In genomic region chr14:73713804-73714655, GRCh38 we compare ENCODE assay signal across 8 cellular contexts. TPM values are rescaled to one million over a fixed set of nuclear protein-coding genes. Genes with fewer than 3 reads are reported as not detected.
DNase-seq lines count a peak whose midpoint lies in the region; ATAC-seq and TF ChIP-seq lines count a peak whose summit lies in the region.

PNMA1 (minus strand) TSS chr14:73714384; CDS start chr14:73713639, 745 bp downstream.

- H4K20me1 ChIP-seq in KMS-11 (ENCODE audit: insufficient read depth) = no peaks in the 10 kb centered on the region

- peaks cover 26% of the 10 kb centered on the region for H3K4me1 Mint-ChIP-seq in activated T-cell treated with anti-CD3 and anti-CD28 coated beads, Interleukin-2, amount 50 U/mL, for 72 hours (ENCODE audit: low read depth)

- H3K27ac ChIP-seq in KMS-11 (peak within 1 kb of the TSS; percentile 76), Peyer's patch (peak within 1 kb of the TSS; percentile 78 to 88 (median 82)), esophagus muscularis mucosa (replicated peaks in 1 of 4) (peak within 1 kb of the TSS; percentile 88 to 98 (median 96))

- H3K4me2 ChIP-seq in KMS-11 = peak within 1 kb of the TSS; percentile 78

- TF ChIP-seq POLR2A in Peyer's patch (IDR thresholded peaks at IDR 0.05) (peak; percentile 28 to 65), esophagus muscularis mucosa (IDR thresholded peaks at IDR 0.05; ENCODE audit: low read depth) (peak; percentile 67)

- no peak within 1 kb of the TSS for H3K4me3 ChIP-seq in KMS-11 (IDR thresholded peaks at IDR 0.05; ENCODE audit: insufficient read depth, low read depth, low read length)
- peak within 1 kb of the TSS; percentile 73 to 86 (median 81) for H3K4me3 ChIP-seq in Peyer's patch
- peak within 1 kb of the TSS; percentile 70 to 97 (median 77) for H3K4me3 ChIP-seq in esophagus muscularis mucosa

- H3K9me3 ChIP-seq in Peyer's patch (no peaks in the 10 kb centered on the region), esophagus muscularis mucosa (no peaks in the 10 kb centered on the region)

- H3K27me3 Mint-ChIP-seq in activated T-cell treated with anti-CD3 and anti-CD28 coated beads, Interleukin-2, amount 50 U/mL, for 72 hours (ENCODE audit: low read depth) = no peaks in the 10 kb centered on the region

- H3K4me1 ChIP-seq in KMS-11 (ENCODE audit: low read depth, poor library complexity, severe bottlenecking) = peaks cover 14% of the 10 kb centered on the region
- peaks cover 3 to 12% (median 7%) of the 10 kb centered on the region in 4 donors for H3K4me1 ChIP-seq in Peyer's patch
- peaks cover 35 to 72% (median 67%) of the 10 kb centered on the region in 4 donors for H3K4me1 ChIP-seq in esophagus muscularis mucosa

- peak; percentile 64 for ATAC-seq in GM21723 (IDR thresholded peaks at IDR 0.05; ENCODE audit: unreplicated experiment)
- ATAC-seq in activated T-cell treated with anti-CD3 and anti-CD28 coated beads, Interleukin-2, amount 50 U/mL, for 72 hours (replicated peaks in 1 of 2) = peak; percentile 83 to 84

- peak within 1 kb of the TSS; percentile 47 for H2AFZ ChIP-seq in KMS-11 (ENCODE audit: low read depth)

- H3K9ac ChIP-seq in KMS-11 = peak within 1 kb of the TSS; percentile 88

- no peaks in the 10 kb centered on the region for H3K27me3 ChIP-seq in KMS-11 (ENCODE audit: insufficient read depth, low read depth)
- no peaks in the 10 kb centered on the region for H3K27me3 ChIP-seq in Peyer's patch
- H3K27me3 ChIP-seq in esophagus muscularis mucosa = no peaks in the 10 kb centered on the region

- peak within 1 kb of the TSS; percentile 92 to 96 for H3K4me3 Mint-ChIP-seq in activated T-cell treated with anti-CD3 and anti-CD28 coated beads, Interleukin-2, amount 50 U/mL, for 72 hours

- intact Hi-C loops in esophagus muscularis mucosa (cut with DNase I) = loop anchor here (10.0 kb wide), 1 partner anchor 209 kb away; no protein-coding TSS in a partner anchor

- H3K27ac Mint-ChIP-seq in activated T-cell treated with anti-CD3 and anti-CD28 coated beads, Interleukin-2, amount 50 U/mL, for 72 hours = peak within 1 kb of the TSS; percentile 95

- H3K9me3 Mint-ChIP-seq in activated T-cell treated with anti-CD3 and anti-CD28 coated beads, Interleukin-2, amount 50 U/mL, for 72 hours = no peaks in the 10 kb centered on the region

- H3K36me3 Mint-ChIP-seq in activated T-cell treated with anti-CD3 and anti-CD28 coated beads, Interleukin-2, amount 50 U/mL, for 72 hours (ENCODE audit: insufficient read depth in 2 of 2) = peaks cover 8 to 12% of the 10 kb centered on the region in 2 donors

- 0% methylated on average over 37 of the region's 113 CpGs for WGBS in esophagus muscularis mucosa

- TF ChIP-seq CTCF in KMS-11 (conservative IDR thresholded peaks at IDR 0.05; ENCODE audit: low read depth, low read length) = no peak
- TF ChIP-seq CTCF in Peyer's patch (IDR thresholded peaks at IDR 0.05) = no peak
- no peak for TF ChIP-seq CTCF in esophagus muscularis mucosa (IDR thresholded peaks at IDR 0.05)

- DNase-seq in DMS153 (lab: John Stamatoyannopoulos, UW) (peak; percentile 67), Peyer's patch (peak; percentile 89 to 95 (median 90)), esophagus muscularis mucosa (ENCODE audit: extremely low spot score) (no peak), myocyte (ENCODE audit: low read depth) (peak; percentile 88)
- peak; percentile 90 to 91 for DNase-seq in activated T-cell treated with anti-CD3 and anti-CD28 coated beads, Interleukin-2, amount 50 U/mL, for 72 hours
- DNase-seq in stimulated activated CD8-positive, alpha-beta memory T cell treated with anti-CD3 and anti-CD28 coated beads, Interleukin-7, amount 100 ng/mL, for 4 hours (ENCODE audit: low read depth in 2 of 2) = peak; percentile 60 to 82

- H3K36me3 ChIP-seq in KMS-11 (ENCODE audit: insufficient read depth) = no peaks in the 10 kb centered on the region
- H3K36me3 ChIP-seq in Peyer's patch = peaks cover 0 to 22% (median 0%) of the 10 kb centered on the region in 3 donors
- peaks cover 7 to 34% (median 20%) of the 10 kb centered on the region in 4 donors for H3K36me3 ChIP-seq in esophagus muscularis mucosa

- TF ChIP-seq EP300 in esophagus muscularis mucosa (IDR thresholded peaks at IDR 0.05) = no peak

- peaks cover 16% of the 10 kb centered on the region for H3K79me2 ChIP-seq in KMS-11 (ENCODE audit: insufficient read depth, low read depth)

RNA-seq across cellular contexts. Expression of gene PNMA1, which starts in this region (rescaled TPM):
- total RNA-seq in Peyer's patch (10 to 100 TPM in 1 of 4 donors, 1 to 10 TPM in 3; 4.4 to 11.6 (median 7.0) TPM), esophagus muscularis mucosa (10 to 100 TPM; 34.8 to 74.2 (median 55.0) TPM), myocyte (26.4 and 29.0 TPM in 2 replicates)
- total RNA-seq in activated T-cell treated with anti-CD3 and anti-CD28 coated beads, Interleukin-2, amount 50 U/mL, for 72 hours = 10 to 100 TPM; 38.1 to 47.5 TPM
- polyA plus RNA-seq in myocyte (2012) = 144 TPM
